ENCODE assay signal across 14 cellular contexts in genomic region chr3:212432-212831, GRCh38. TPM values are rescaled to one million over a fixed set of nuclear protein-coding genes. Genes with fewer than 3 reads are reported as not detected.
DNase-seq lines count a peak whose midpoint lies in the region; ATAC-seq and TF ChIP-seq lines count a peak whose summit lies in the region.
"Had no signal": no experiment of that assay in that cellular context is flagged by ENCODE, and none has a peak within 500 bp of the region (broad histone marks: within the 10 kb centered on the region; RNA-seq: fewer than 3 reads in every experiment).

No MANE protein-coding gene starts in this region.

- H3K4me1 ChIP-seq in neural progenitor cell = peaks cover 4% of the 10 kb centered on the region

- H3K4me3 Mint-ChIP-seq in neural progenitor cell = no peak overlapping the region
- H3K4me3 Mint-ChIP-seq: activated CD4-positive, alpha-beta T cell treated with anti-CD3 and anti-CD28 coated beads for 36 hours; activated naive CD4-positive, alpha-beta T cell treated with anti-CD3 and anti-CD28 coated beads, Interleukin-2, amount 50 U/mL, for 24 hours had no signal

- H3K27me3 ChIP-seq in neural progenitor cell = peaks cover 4% of the 10 kb centered on the region
- H3K27me3 ChIP-seq: dorsolateral prefrontal cortex had no signal

- H3K4me1 Mint-ChIP-seq in neural progenitor cell = peaks cover 25% of the 10 kb centered on the region
- H3K4me1 Mint-ChIP-seq: activated CD4-positive, alpha-beta T cell treated with anti-CD3 and anti-CD28 coated beads for 36 hours; activated naive CD4-positive, alpha-beta T cell treated with anti-CD3 and anti-CD28 coated beads, Interleukin-2, amount 50 U/mL, for 24 hours had no signal

- no peaks in the 10 kb centered on the region for H3K27me3 Mint-ChIP-seq in neural progenitor cell (ENCODE audit: insufficient read depth, low read depth)
- H3K27me3 Mint-ChIP-seq: activated naive CD4-positive, alpha-beta T cell treated with anti-CD3 and anti-CD28 coated beads, Interleukin-2, amount 50 U/mL, for 24 hours had no signal

- H2AFZ ChIP-seq in neural progenitor cell (replicated peaks) = no peak overlapping the region

- DNase-seq in neural progenitor cell (ENCODE audit: low spot score) = no peak
- no peak for DNase-seq in activated effector memory CD4-positive, alpha-beta T cell treated with Interleukin-2 at 50 U/mL for 16 hours
- no peak for DNase-seq in amniotic stem cell (lab: John Stamatoyannopoulos, UW)
- DNase-seq in NCI-H187 (lab: John Stamatoyannopoulos, UW) = no peak
- no peak for DNase-seq in NCI-H345 (lab: John Stamatoyannopoulos, UW)
- DNase-seq: activated CD4-positive, alpha-beta T cell treated with anti-CD3 and anti-CD28 coated beads for 36 hours; dorsolateral prefrontal cortex had no signal

- no peaks in the 10 kb centered on the region for H3K9me3 Mint-ChIP-seq in neural progenitor cell

- no peak overlapping the region for H3K4me3 ChIP-seq in neural progenitor cell
- H3K4me3 ChIP-seq: dorsolateral prefrontal cortex, lung had no signal

- no peaks in the 10 kb centered on the region for H3F3A ChIP-seq in neural progenitor cell (ENCODE audit: low read depth)

- no peaks in the 10 kb centered on the region for H3K79me2 ChIP-seq in neural progenitor cell (ENCODE audit: low read depth)

- H3K4me2 ChIP-seq in neural progenitor cell = no peak overlapping the region
- H3K4me2 ChIP-seq: KMS-11 had no signal

- H3K36me3 Mint-ChIP-seq in neural progenitor cell = no peaks in the 10 kb centered on the region
- H3K36me3 Mint-ChIP-seq: activated naive CD4-positive, alpha-beta T cell treated with anti-CD3 and anti-CD28 coated beads, Interleukin-2, amount 50 U/mL, for 24 hours had no signal

- H3K36me3 ChIP-seq in neural progenitor cell = no peaks in the 10 kb centered on the region

- H4K20me1 ChIP-seq in neural progenitor cell (ENCODE audit: low read depth) = no peaks in the 10 kb centered on the region

- H3K27ac Mint-ChIP-seq in neural progenitor cell = peak overlapping the region; percentile 1
- H3K27ac Mint-ChIP-seq: activated CD4-positive, alpha-beta T cell treated with anti-CD3 and anti-CD28 coated beads for 36 hours; activated naive CD4-positive, alpha-beta T cell treated with anti-CD3 and anti-CD28 coated beads, Interleukin-2, amount 50 U/mL, for 24 hours had no signal

- H3K9ac ChIP-seq in neural progenitor cell = no peak overlapping the region
- H3K9ac ChIP-seq: KMS-11 had no signal

- no peak overlapping the region for H3K27ac ChIP-seq in neural progenitor cell
- H3K27ac ChIP-seq: KMS-11 had no signal

- no peaks in the 10 kb centered on the region for H3K9me3 ChIP-seq in neural progenitor cell (ENCODE audit: low read depth)

- peak; percentile 84 for ATAC-seq in GM19035 (IDR thresholded peaks at IDR 0.05; ENCODE audit: unreplicated experiment)
- peak; percentile 98 for ATAC-seq in HG02610 (IDR thresholded peaks at IDR 0.05; ENCODE audit: unreplicated experiment)
- peak; percentile 80 for ATAC-seq in HG03354 (IDR thresholded peaks at IDR 0.05; ENCODE audit: poor library complexity, severe bottlenecking, unreplicated experiment)
- ATAC-seq: activated CD4-positive, alpha-beta T cell treated with anti-CD3 and anti-CD28 coated beads for 36 hours had no signal

- no peak for TF ChIP-seq CTCF in neural progenitor cell (IDR thresholded peaks at IDR 0.05)

RNA-seq across cellular contexts. Expression of gene CHL1, which starts 15.9 kb away (rescaled TPM):
- 0.49 and 0.59 TPM in 2 replicates for total RNA-seq in neural progenitor cell (ENCODE audit: low replicate concordance)
- total RNA-seq: activated CD4-positive, alpha-beta T cell treated with anti-CD3 and anti-CD28 coated beads for 36 hours; pulmonary artery endothelial cell had no signal
